Comparison of ENCODE assay signal across 8 cellular contexts in genomic region chr14:100283984-100284881, GRCh38. TPM values are rescaled to one million over a fixed set of nuclear protein-coding genes. Genes with fewer than 3 reads are reported as not detected.
DNase-seq lines count a peak whose midpoint lies in the region; ATAC-seq and FAIRE-seq lines count a peak whose summit lies in the region.

No MANE protein-coding gene starts in this region.

- peak overlapping the region; percentile 54 for H3K4me3 Mint-ChIP-seq in T-helper 1 cell treated with Interleukin-12 subunit alpha and Interleukin-12 subunit beta and Interleukin-4 antibody, amounts not matched to agents 30 μg/mL and 1 μg/mL, for 36 hours
- H3K4me3 Mint-ChIP-seq in activated T-helper 2 cell treated with anti-CD3 and anti-CD28 coated beads, Interferon-gamma antibody, Interleukin-2, Interleukin-4, amounts not matched to agents 10 μg/mL and 5 μg/mL and 100 μg/mL, durations not matched to agents 14 hours and 24 hours and 36 hours (ENCODE audit: low read depth), result peak overlapping the region; percentile 34

- peaks cover 0 to 10% (median 0%) of the 10 kb centered on the region in 5 donors for H3K36me3 ChIP-seq in subcutaneous abdominal adipose tissue (ENCODE audit: control insufficient read depth in 5 of 5, insufficient read depth in 5 of 5, low read length in 5 of 5)

- no peak for DNase-seq in T-helper 1 cell
- DNase-seq in activated T-helper 2 cell treated with anti-CD3 and anti-CD28 coated beads, Interferon-gamma antibody, Interleukin-2, Interleukin-4, amounts not matched to agents 10 μg/mL and 5 μg/mL and 100 μg/mL, durations not matched to agents 14 hours and 24 hours and 36 hours (ENCODE audit: low spot score), result no peak
- DNase-seq in urothelium cell line (ENCODE audit: low spot score), result no peak

- FAIRE-seq in urothelium cell line (lab: Jason Lieb, UNC), result no peak

- peak overlapping the region in 3 of 5 donors; percentile 43 to 79 (median 68) for H3K4me3 ChIP-seq in subcutaneous abdominal adipose tissue (ENCODE audit: low read depth in 1 of 5, low read length in 5 of 5)

- no peak overlapping the region for H3K27ac Mint-ChIP-seq in T-helper 1 cell treated with Interleukin-12 subunit alpha and Interleukin-12 subunit beta and Interleukin-4 antibody, amounts not matched to agents 30 μg/mL and 1 μg/mL, for 36 hours
- H3K27ac Mint-ChIP-seq in activated T-helper 2 cell treated with anti-CD3 and anti-CD28 coated beads, Interferon-gamma antibody, Interleukin-2, Interleukin-4, amounts not matched to agents 10 μg/mL and 5 μg/mL and 100 μg/mL, durations not matched to agents 14 hours and 24 hours and 36 hours, result peak overlapping the region; percentile 40

- peaks cover 8% of the 10 kb centered on the region for H3K4me1 Mint-ChIP-seq in T-helper 1 cell treated with Interleukin-12 subunit alpha and Interleukin-12 subunit beta and Interleukin-4 antibody, amounts not matched to agents 30 μg/mL and 1 μg/mL, for 36 hours (ENCODE audit: low read depth)
- peaks cover 11% of the 10 kb centered on the region for H3K4me1 Mint-ChIP-seq in activated T-helper 2 cell treated with anti-CD3 and anti-CD28 coated beads, Interferon-gamma antibody, Interleukin-2, Interleukin-4, amounts not matched to agents 10 μg/mL and 5 μg/mL and 100 μg/mL, durations not matched to agents 14 hours and 24 hours and 36 hours (ENCODE audit: low read depth)

- peak overlapping the region; percentile 10 for H3K27ac ChIP-seq in layer of hippocampus (ENCODE audit: low read depth, low read length)
- peak overlapping the region; percentile 60 for H3K27ac ChIP-seq in subcutaneous abdominal adipose tissue (ENCODE audit: low read depth, low read length)

- peak overlapping the region in 2 of 5 donors; percentile 84 to 87 for H3K9ac ChIP-seq in subcutaneous abdominal adipose tissue (ENCODE audit: low read length in 5 of 5)

- H3K36me3 Mint-ChIP-seq in T-helper 1 cell treated with Interleukin-12 subunit alpha and Interleukin-12 subunit beta and Interleukin-4 antibody, amounts not matched to agents 30 μg/mL and 1 μg/mL, for 36 hours (ENCODE audit: low read depth), result peaks cover 1% of the 10 kb centered on the region
- peaks cover 17% of the 10 kb centered on the region for H3K36me3 Mint-ChIP-seq in activated T-helper 2 cell treated with anti-CD3 and anti-CD28 coated beads, Interferon-gamma antibody, Interleukin-2, Interleukin-4, amounts not matched to agents 10 μg/mL and 5 μg/mL and 100 μg/mL, durations not matched to agents 14 hours and 24 hours and 36 hours (ENCODE audit: low read depth)

- H3K27me3 Mint-ChIP-seq in T-helper 1 cell treated with Interleukin-12 subunit alpha and Interleukin-12 subunit beta and Interleukin-4 antibody, amounts not matched to agents 30 μg/mL and 1 μg/mL, for 36 hours (ENCODE audit: low read depth), result no peaks in the 10 kb centered on the region
- no peaks in the 10 kb centered on the region for H3K27me3 Mint-ChIP-seq in activated T-helper 2 cell treated with anti-CD3 and anti-CD28 coated beads, Interferon-gamma antibody, Interleukin-2, Interleukin-4, amounts not matched to agents 10 μg/mL and 5 μg/mL and 100 μg/mL, durations not matched to agents 14 hours and 24 hours and 36 hours (ENCODE audit: low read depth)

- no peaks in the 10 kb centered on the region for H3K9me3 ChIP-seq in subcutaneous abdominal adipose tissue (ENCODE audit: control insufficient read depth in 5 of 5, low read length in 5 of 5)

- no peaks in the 10 kb centered on the region for H3K27me3 ChIP-seq in layer of hippocampus (ENCODE audit: control insufficient read depth, insufficient read depth, low read length)
- no peaks in the 10 kb centered on the region for H3K27me3 ChIP-seq in subcutaneous abdominal adipose tissue (ENCODE audit: control insufficient read depth in 5 of 5, insufficient read depth in 4 of 5, low read length in 5 of 5)

- intact Hi-C loops in activated T-helper 2 cell treated with anti-CD3 and anti-CD28 coated beads, Interferon-gamma antibody, Interleukin-2, Interleukin-4, amounts not matched to agents 10 μg/mL and 5 μg/mL and 100 μg/mL, durations not matched to agents 14 hours and 24 hours and 36 hours (cut with micrococcal nuclease), result no loop called here

- peaks cover 7 to 43% (median 26%) of the 10 kb centered on the region in 5 donors for H3K4me1 ChIP-seq in subcutaneous abdominal adipose tissue (ENCODE audit: control insufficient read depth in 5 of 5, insufficient read depth in 5 of 5, low read length in 5 of 5)

- no peaks in the 10 kb centered on the region for H3K9me3 Mint-ChIP-seq in T-helper 1 cell treated with Interleukin-12 subunit alpha and Interleukin-12 subunit beta and Interleukin-4 antibody, amounts not matched to agents 30 μg/mL and 1 μg/mL, for 36 hours
- no peaks in the 10 kb centered on the region for H3K9me3 Mint-ChIP-seq in activated T-helper 2 cell treated with anti-CD3 and anti-CD28 coated beads, Interferon-gamma antibody, Interleukin-2, Interleukin-4, amounts not matched to agents 10 μg/mL and 5 μg/mL and 100 μg/mL, durations not matched to agents 14 hours and 24 hours and 36 hours

- no peak for ATAC-seq in GM21528 (IDR thresholded peaks at IDR 0.05; ENCODE audit: low FRiP score, unreplicated experiment)
- ATAC-seq in GM19328 (IDR thresholded peaks at IDR 0.05; ENCODE audit: unreplicated experiment), result no peak

RNA-seq across cellular contexts. Expression of gene SLC25A29, which starts 22.0 kb away (rescaled TPM):
- total RNA-seq in activated T-helper 2 cell treated with anti-CD3 and anti-CD28 coated beads, Interferon-gamma antibody, Interleukin-2, Interleukin-4, amounts not matched to agents 10 μg/mL and 5 μg/mL and 100 μg/mL, durations not matched to agents 14 hours and 24 hours and 36 hours, result 37.0 and 38.8 TPM in 2 replicates

RNA-seq across cellular contexts. Expression of gene SLC25A47, which starts 38.9 kb away (rescaled TPM):
- total RNA-seq in activated T-helper 2 cell treated with anti-CD3 and anti-CD28 coated beads, Interferon-gamma antibody, Interleukin-2, Interleukin-4, amounts not matched to agents 10 μg/mL and 5 μg/mL and 100 μg/mL, durations not matched to agents 14 hours and 24 hours and 36 hours, result not detected in 2 replicates

RNA-seq across cellular contexts. Expression of gene YY1, which starts 45.3 kb away (rescaled TPM):
- total RNA-seq in activated T-helper 2 cell treated with anti-CD3 and anti-CD28 coated beads, Interferon-gamma antibody, Interleukin-2, Interleukin-4, amounts not matched to agents 10 μg/mL and 5 μg/mL and 100 μg/mL, durations not matched to agents 14 hours and 24 hours and 36 hours, result 105 TPM in 2 replicates
